In genomic region chr4:1310031-1310795, GRCh38 we compare ENCODE assay signal across 9 cellular contexts. TPM values are rescaled to one million over a fixed set of nuclear protein-coding genes. Genes with fewer than 3 reads are reported as not detected.
DNase-seq lines count a peak whose midpoint lies in the region; ATAC-seq and TF ChIP-seq lines count a peak whose summit lies in the region.
"Had no signal": no experiment of that assay in that cellular context is flagged by ENCODE, and none has a peak within 500 bp of the region (broad histone marks: within the 10 kb centered on the region; RNA-seq: fewer than 3 reads in every experiment).

No MANE protein-coding gene starts in this region.

- intact Hi-C loops in activated naive CD4-positive, alpha-beta T cell treated with anti-CD3 and anti-CD28 coated beads for 36 hours (cut with micrococcal nuclease): no loop called here
- intact Hi-C loops in upper lobe of right lung (cut with DNase I): no loop called here

- H3K4me3 Mint-ChIP-seq in activated naive CD4-positive, alpha-beta T cell treated with anti-CD3 and anti-CD28 coated beads for 36 hours: peak overlapping the region; percentile 67

- H3K9me3 ChIP-seq in muscle layer of colon (ENCODE audit: low read length): no peaks in the 10 kb centered on the region
- no peaks in the 10 kb centered on the region for H3K9me3 ChIP-seq in upper lobe of right lung

- H3K9me3 Mint-ChIP-seq in activated naive CD4-positive, alpha-beta T cell treated with anti-CD3 and anti-CD28 coated beads for 36 hours: no peaks in the 10 kb centered on the region

- peak; percentile 19 for DNase-seq in activated naive CD4-positive, alpha-beta T cell treated with anti-CD3 and anti-CD28 coated beads for 36 hours
- no peak for DNase-seq in activated naive CD4-positive, alpha-beta T cell (lab: John Stamatoyannopoulos, UW)
- DNase-seq in epithelial cell of prostate (ENCODE audit: low read depth, low spot score) (no peak), upper lobe of right lung (peak; percentile 46), kidney tubule cell (ENCODE audit: low spot score) (no peak), NCI-H1417 treated with DMSO at 0.1 percent for 48 hours (lab: John Stamatoyannopoulos, UW) (no peak), retina (no peak)
- DNase-seq: RPMI8226 had no signal

- H3K27me3 ChIP-seq in muscle layer of colon (ENCODE audit: control insufficient read depth in 1 of 2, insufficient read depth in 2 of 2, low read length in 2 of 2) (no peaks in the 10 kb centered on the region), upper lobe of right lung (no peaks in the 10 kb centered on the region)

- peak overlapping the region; percentile 40 to 71 for H3K4me3 ChIP-seq in muscle layer of colon (ENCODE audit: low read depth in 1 of 2, low read length in 2 of 2)
- peak overlapping the region; percentile 49 for H3K4me3 ChIP-seq in upper lobe of right lung

- H3K4me1 ChIP-seq in muscle layer of colon (ENCODE audit: insufficient read depth, low read length): peaks cover 22% of the 10 kb centered on the region
- H3K4me1 ChIP-seq in upper lobe of right lung: peaks cover 28% of the 10 kb centered on the region

- peaks cover 28% of the 10 kb centered on the region for H3K36me3 Mint-ChIP-seq in activated naive CD4-positive, alpha-beta T cell treated with anti-CD3 and anti-CD28 coated beads for 36 hours (ENCODE audit: low read depth)

- H3K27ac ChIP-seq in epithelial cell of prostate: peak overlapping the region; percentile 67
- peak overlapping the region; percentile 67 for H3K27ac ChIP-seq in muscle layer of colon (ENCODE audit: low read depth, low read length)
- peak overlapping the region; percentile 77 for H3K27ac ChIP-seq in upper lobe of right lung

- H3K9ac ChIP-seq in muscle layer of colon (ENCODE audit: low read length): peak overlapping the region; percentile 63

- H3K27ac Mint-ChIP-seq in activated naive CD4-positive, alpha-beta T cell treated with anti-CD3 and anti-CD28 coated beads for 36 hours: peak overlapping the region; percentile 50

- no peak for ATAC-seq in upper lobe of right lung

- TF ChIP-seq CTCF in upper lobe of right lung (IDR thresholded peaks at IDR 0.05): no peak

- peaks cover 66% of the 10 kb centered on the region for H3K4me1 Mint-ChIP-seq in activated naive CD4-positive, alpha-beta T cell treated with anti-CD3 and anti-CD28 coated beads for 36 hours (ENCODE audit: low read depth)

- H3K27me3 Mint-ChIP-seq in activated naive CD4-positive, alpha-beta T cell treated with anti-CD3 and anti-CD28 coated beads for 36 hours (ENCODE audit: low read depth): no peaks in the 10 kb centered on the region

- CTCF ChIA-PET in activated naive CD4-positive, alpha-beta T cell treated with anti-CD3 and anti-CD28 coated beads for 36 hours (lab: Charles Lee): interaction anchor here (0.5 to 1.1 kb wide), 5 partner anchors 8 to 238 kb away, joined by 3 to 5 read pairs (median 3); no protein-coding TSS in a partner anchor

- H3K36me3 ChIP-seq in muscle layer of colon (ENCODE audit: insufficient read depth, low read length) (peaks cover 25% of the 10 kb centered on the region), upper lobe of right lung (peaks cover 31% of the 10 kb centered on the region)

RNA-seq across cellular contexts. Expression of gene MAEA, which starts 20.5 kb away (rescaled TPM):
- total RNA-seq in activated naive CD4-positive, alpha-beta T cell treated with anti-CD3 and anti-CD28 coated beads for 36 hours: 10 to 100 TPM; 25.2 to 29.4 TPM
- 63.2 TPM for total RNA-seq in upper lobe of right lung

RNA-seq across cellular contexts. Expression of gene UVSSA, which starts 36.8 kb away (rescaled TPM):
- 10 to 100 TPM; 20.0 to 24.3 TPM for total RNA-seq in activated naive CD4-positive, alpha-beta T cell treated with anti-CD3 and anti-CD28 coated beads for 36 hours
- 28.3 TPM for total RNA-seq in upper lobe of right lung

Comparison
In these comparisons a context has a peak if more than half of its experiments do, and no peak if none do; other contexts are left out.
1. DNase-seq: peak in activated naive CD4-positive, alpha-beta T cell treated with anti-CD3 and anti-CD28 coated beads for 36 hours (single experiment) and upper lobe of right lung (single experiment); none in activated naive CD4-positive, alpha-beta T cell (0 of 4), epithelial cell of prostate (single experiment), kidney tubule cell (single experiment), NCI-H1417 treated with DMSO at 0.1 percent for 48 hours (single experiment) and retina (single experiment).
2. Peak in every context shown above with its lines, with median percentiles within 50 percentile points of each other: H3K27ac ChIP-seq.